9 cellular contexts compared by ENCODE assay signal in the genomic region with DNA sequence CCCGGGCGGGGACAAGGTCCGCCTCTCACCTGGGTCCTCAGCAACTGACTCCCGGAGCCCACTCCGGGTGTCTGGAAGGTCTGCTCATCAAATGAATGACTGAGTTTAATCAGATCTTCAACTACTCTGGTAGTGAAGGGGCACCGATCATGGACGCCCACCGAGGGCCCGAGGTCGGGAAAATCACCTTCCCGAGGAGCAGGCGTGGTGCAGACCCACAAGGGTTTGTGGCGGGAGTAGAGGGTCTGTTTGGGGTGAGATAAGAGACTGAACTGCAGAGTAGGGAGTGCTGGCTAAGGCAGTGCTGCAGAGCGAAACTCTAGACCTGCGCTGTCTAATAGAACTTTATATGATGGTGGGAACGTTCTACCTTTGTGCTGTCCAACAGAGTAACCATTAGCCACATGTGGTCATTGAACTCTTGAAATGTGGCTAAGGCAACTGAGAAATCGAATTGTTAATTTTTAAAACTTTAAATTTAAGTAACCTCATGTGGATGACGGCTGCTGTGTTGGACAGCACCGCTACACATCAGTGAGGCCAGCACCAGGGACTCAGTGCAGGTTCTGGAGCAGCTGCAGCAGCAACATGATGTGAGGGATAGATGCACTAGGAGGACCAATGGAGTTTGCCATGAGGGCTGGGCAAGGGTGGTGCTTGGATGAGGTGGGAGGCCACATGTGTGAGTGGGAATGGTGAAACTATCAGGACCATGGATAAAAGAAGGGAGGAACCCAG. TPM values are rescaled to one million over a fixed set of nuclear protein-coding genes. Genes with fewer than 3 reads are reported as not detected.
DNase-seq lines count a peak whose midpoint lies in the region; TF ChIP-seq lines count a peak whose summit lies in the region.
"Not testable (repeated sequence)": the region's sequence is repeated elsewhere in the genome, so short reads cannot be mapped to it uniquely, and the experiment has no call there.
"Had no signal": no experiment of that assay in that cellular context is flagged by ENCODE, and none has a peak within 500 bp of the region (broad histone marks: within the 10 kb centered on the region; RNA-seq: fewer than 3 reads in every experiment).

No MANE protein-coding gene starts in this region.

- TF ChIP-seq CTCF in C4-2B (conservative IDR thresholded peaks at IDR 0.05); HFF-Myc (IDR thresholded peaks at IDR 0.05; ENCODE audit: low read depth, low read length, missing control alignments); RWPE1 (conservative IDR thresholded peaks at IDR 0.05; ENCODE audit: low read depth); neural progenitor cell (IDR thresholded peaks at IDR 0.05); suprapubic skin (IDR thresholded peaks at IDR 0.05): not testable (repeated sequence)

- WGBS in suprapubic skin: 7% methylated on average over 18 of the region's 19 CpGs

- H3K4me3 ChIP-seq in HFF-Myc (replicated peaks; ENCODE audit: low read depth, low read length): peak overlapping the region; percentile 93
- H3K4me3 ChIP-seq in endocrine pancreas (ENCODE audit: control insufficient read depth, insufficient read depth, low read length): peak overlapping the region; percentile 72
- peak overlapping the region; percentile 89 for H3K4me3 ChIP-seq in iPS-20b (ENCODE audit: low read length)
- peak overlapping the region; percentile 73 for H3K4me3 ChIP-seq in neural progenitor cell
- H3K4me3 ChIP-seq in suprapubic skin: peak overlapping the region; percentile 99

- peaks cover 19% of the 10 kb centered on the region for H3F3A ChIP-seq in neural progenitor cell (ENCODE audit: low read depth)

- not testable (repeated sequence) for H3K27me3 ChIP-seq in endocrine pancreas (ENCODE audit: control insufficient read depth, insufficient read depth, low read length); iPS-20b (ENCODE audit: insufficient read depth, low read length); suprapubic skin
- peaks cover 14% of the 10 kb centered on the region for H3K27me3 ChIP-seq in neural progenitor cell

- H3K79me2 ChIP-seq in neural progenitor cell (ENCODE audit: low read depth): peaks cover 18% of the 10 kb centered on the region

- not testable (repeated sequence) for H3K27me3 Mint-ChIP-seq in activated naive CD8-positive, alpha-beta T cell; neural progenitor cell (ENCODE audit: insufficient read depth, low read depth)

- TF ChIP-seq POLR2A in suprapubic skin (IDR thresholded peaks at IDR 0.05): not testable (repeated sequence)

- H3K4me1 Mint-ChIP-seq in activated naive CD8-positive, alpha-beta T cell (ENCODE audit: low read depth): peaks cover 33% of the 10 kb centered on the region
- peaks cover 20% of the 10 kb centered on the region for H3K4me1 Mint-ChIP-seq in neural progenitor cell

- TF ChIP-seq EP300 in suprapubic skin (IDR thresholded peaks at IDR 0.05): not testable (repeated sequence)

- H3K9ac ChIP-seq in endocrine pancreas (ENCODE audit: control insufficient read depth, insufficient read depth, low read length) (peak overlapping the region; percentile 91), iPS-20b (ENCODE audit: low read depth, low read length) (peak overlapping the region; percentile 88; the same call in 1 of the 2 replicates), neural progenitor cell (peak overlapping the region; percentile 66)

- H2AFZ ChIP-seq in neural progenitor cell (replicated peaks): peak overlapping the region; percentile 20

- H3K36me3 Mint-ChIP-seq in activated naive CD8-positive, alpha-beta T cell; neural progenitor cell: not testable (repeated sequence)

- H4K20me1 ChIP-seq in neural progenitor cell (ENCODE audit: low read depth): not testable (repeated sequence)

- H3K4me2 ChIP-seq in neural progenitor cell: peak overlapping the region; percentile 91

- peak overlapping the region; percentile 94 for H3K4me3 Mint-ChIP-seq in activated naive CD8-positive, alpha-beta T cell
- peak overlapping the region; percentile 95 for H3K4me3 Mint-ChIP-seq in neural progenitor cell

- not testable (repeated sequence) for H3K9me3 Mint-ChIP-seq in activated naive CD8-positive, alpha-beta T cell (ENCODE audit: low read depth); neural progenitor cell

- DNase-seq in HFF-Myc (ENCODE audit: extremely low read depth, low read depth); RWPE1 (ENCODE audit: low spot score); neural progenitor cell (ENCODE audit: low spot score); suprapubic skin (ENCODE audit: low spot score in 2 of 2): not testable (repeated sequence)

- POLR2A ChIA-PET in RWPE1 (lab: Yijun Ruan, JAX; ENCODE audit: low non-redundant PET): not testable (repeated sequence)

- peak overlapping the region; percentile 95 for H3K27ac Mint-ChIP-seq in activated naive CD8-positive, alpha-beta T cell
- peak overlapping the region; percentile 84 for H3K27ac Mint-ChIP-seq in neural progenitor cell

- H3K27ac ChIP-seq in C4-2B: peak overlapping the region; percentile 80
- peak overlapping the region; percentile 69 for H3K27ac ChIP-seq in RWPE1
- H3K27ac ChIP-seq in iPS-20b (ENCODE audit: low read length); neural progenitor cell: not testable (repeated sequence)
- H3K27ac ChIP-seq in suprapubic skin: peak overlapping the region; percentile 64

- H3K36me3 ChIP-seq in endocrine pancreas (ENCODE audit: control insufficient read depth, insufficient read depth, low read length); iPS-20b (ENCODE audit: insufficient read depth, low read depth, low read length); neural progenitor cell; suprapubic skin: not testable (repeated sequence)

- CTCF ChIA-PET in RWPE1 (lab: Yijun Ruan, JAX): not testable (repeated sequence)

- not testable (repeated sequence) for H3K4me1 ChIP-seq in endocrine pancreas (ENCODE audit: control insufficient read depth, insufficient read depth, low read length); iPS-20b (ENCODE audit: insufficient read depth, low read length); neural progenitor cell
- H3K4me1 ChIP-seq in suprapubic skin: peaks cover 48% of the 10 kb centered on the region

- not testable (repeated sequence) for H3K9me3 ChIP-seq in endocrine pancreas (ENCODE audit: control insufficient read depth, low read length); iPS-20b (ENCODE audit: insufficient read depth, low read depth, low read length); neural progenitor cell (ENCODE audit: low read depth); suprapubic skin

RNA-seq across cellular contexts. Expression of gene RNF123, which starts 0.7 kb away (rescaled TPM):
- total RNA-seq in neural progenitor cell (ENCODE audit: low replicate concordance) (15.0 and 34.4 TPM in 2 replicates), suprapubic skin (10 to 100 TPM; 23.6 to 88.3 (median 33.9) TPM)

RNA-seq across cellular contexts. Expression of gene MST1, which starts 0.8 kb away (rescaled TPM):
- total RNA-seq in neural progenitor cell (ENCODE audit: low replicate concordance) (2.7 and 8.8 TPM in 2 replicates), suprapubic skin (10 to 100 TPM; 16.7 to 83.4 (median 21.9) TPM)

RNA-seq across cellular contexts. Expression of gene APEH, which starts 15.9 kb away (rescaled TPM):
- total RNA-seq in neural progenitor cell (ENCODE audit: low replicate concordance): 132 and 160 TPM in 2 replicates
- total RNA-seq in suprapubic skin: 100 to 1,000 TPM in 1 of 4 donors, 10 to 100 TPM in 3; 81.8 to 103 (median 91.2) TPM

RNA-seq across cellular contexts. Expression of gene AMIGO3, which starts 29.4 kb away (rescaled TPM):
- total RNA-seq in neural progenitor cell (ENCODE audit: low replicate concordance) (2.6 TPM in 1 of 2 replicates, not detected in the other), suprapubic skin (1 to 10 TPM; 1.6 to 3.8 (median 2.5) TPM)
- total RNA-seq: pulmonary artery endothelial cell had no signal

RNA-seq across cellular contexts. Expression of gene GMPPB, which starts 33.7 kb away (rescaled TPM):
- total RNA-seq in neural progenitor cell (ENCODE audit: low replicate concordance) (10.6 and 18.8 TPM in 2 replicates), suprapubic skin (10 to 100 TPM; 14.0 to 25.0 (median 17.3) TPM)
